Comparison of ENCODE assay signal across 8 cellular contexts in the genomic region with DNA sequence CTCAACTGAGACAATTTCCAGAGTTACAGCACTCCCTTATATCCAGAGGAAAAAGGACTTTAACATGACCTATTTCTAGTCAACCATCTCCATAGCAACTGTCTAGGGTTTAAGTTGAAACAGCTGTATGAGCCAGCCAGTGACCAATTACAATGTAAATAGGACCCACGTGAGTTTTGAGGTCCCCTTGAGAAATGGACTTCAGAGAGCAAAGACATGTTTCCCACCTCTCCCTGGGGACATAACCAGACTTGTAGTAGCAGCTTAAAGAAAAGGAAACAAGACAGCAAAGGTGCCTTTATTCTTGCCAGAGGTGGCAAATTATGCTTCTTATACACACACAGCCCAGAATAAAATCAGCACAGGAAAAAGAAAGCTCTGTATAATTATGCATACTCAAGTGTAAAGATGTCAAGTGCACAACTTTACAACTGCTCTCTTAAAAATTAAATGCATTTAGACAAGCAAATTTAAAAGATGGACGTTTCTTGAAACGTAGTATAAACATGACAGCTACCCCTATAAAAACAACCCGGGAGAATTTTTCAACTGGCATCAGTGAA. TPM values are rescaled to one million over a fixed set of nuclear protein-coding genes. Genes with fewer than 3 reads are reported as not detected.
A peak's percentile ranks its signal among the peaks of the same experiment; 100 is the strongest.
DNase-seq lines count a peak whose midpoint lies in the region; ATAC-seq and TF ChIP-seq lines count a peak whose summit lies in the region.

No MANE protein-coding gene starts in this region.

- peak; percentile 2 for DNase-seq in COLO668 (lab: John Stamatoyannopoulos, UW; ENCODE audit: unreplicated experiment)
- DNase-seq in renal cortical epithelial cell (ENCODE audit: low read depth): peak; percentile 91
- DNase-seq in NCI-H1048 (lab: John Stamatoyannopoulos, UW): no peak
- no peak for DNase-seq in stimulated activated CD4-positive, alpha-beta T cell treated with anti-CD3 and anti-CD28 coated beads, Interleukin-2, amount 100 ng/mL, for 24 hours
- no peak for DNase-seq in naive thymus-derived CD8-positive, alpha-beta T cell

- peaks cover 22% of the 10 kb centered on the region for H3K4me1 Mint-ChIP-seq in brain
- H3K4me1 Mint-ChIP-seq in naive thymus-derived CD8-positive, alpha-beta T cell: peaks cover 7 to 15% (median 11%) of the 10 kb centered on the region in 4 donors

- POLR2A ChIA-PET in naive thymus-derived CD8-positive, alpha-beta T cell (lab: Charles Lee): no interaction called here

- peak overlapping the region in 2 of 5 experiments; percentile 48 to 60 for H3K4me3 Mint-ChIP-seq in brain
- no peak overlapping the region for H3K4me3 Mint-ChIP-seq in naive thymus-derived CD8-positive, alpha-beta T cell

- TF ChIP-seq CTCF in brain (conservative IDR thresholded peaks at IDR 0.05): no peak

- peaks cover 0 to 10% (median 3%) of the 10 kb centered on the region in 5 experiments for H3K9me3 Mint-ChIP-seq in brain
- H3K9me3 Mint-ChIP-seq in naive thymus-derived CD8-positive, alpha-beta T cell: no peaks in the 10 kb centered on the region

- H3K36me3 Mint-ChIP-seq in brain: peaks cover 8% of the 10 kb centered on the region
- H3K36me3 Mint-ChIP-seq in naive thymus-derived CD8-positive, alpha-beta T cell: peaks cover 4 to 19% (median 13%) of the 10 kb centered on the region in 3 donors

- peak; percentile 86 for ATAC-seq in GM19438 (IDR thresholded peaks at IDR 0.05; ENCODE audit: low read depth, unreplicated experiment)
- peak; percentile 94 for ATAC-seq in HG03378 (IDR thresholded peaks at IDR 0.05; ENCODE audit: unreplicated experiment)
- ATAC-seq in naive thymus-derived CD8-positive, alpha-beta T cell: no peak

- peak overlapping the region in 3 of 5 experiments; percentile 62 to 92 (median 85) for H3K27ac Mint-ChIP-seq in brain
- peak overlapping the region in 3 of 10 donors; percentile 14 to 47 (median 15) for H3K27ac Mint-ChIP-seq in naive thymus-derived CD8-positive, alpha-beta T cell

- H3K27me3 Mint-ChIP-seq in brain: no peaks in the 10 kb centered on the region
- H3K27me3 Mint-ChIP-seq in naive thymus-derived CD8-positive, alpha-beta T cell: no peaks in the 10 kb centered on the region

RNA-seq across cellular contexts. Expression of a gene that starts 40.2 kb away (rescaled TPM):
- polyA plus RNA-seq in brain (ENCODE audit: insufficient read depth, low read depth, low replicate concordance): 8.6 TPM
- 94.0 and 121 TPM in 2 replicates for total RNA-seq in renal cortical epithelial cell
- total RNA-seq in naive thymus-derived CD8-positive, alpha-beta T cell: 10 to 100 TPM; 13.7 to 14.2 TPM
- polyA plus RNA-seq in naive thymus-derived CD8-positive, alpha-beta T cell: 10 to 100 TPM; 23.4 to 36.4 (median 30.6) TPM

Comparison
In these comparisons a context has a peak if more than half of its experiments do, and no peak if none do; other contexts are left out.
1. DNase-seq: peak in COLO668 (single experiment) and renal cortical epithelial cell (single experiment); none in NCI-H1048 (single experiment), stimulated activated CD4-positive, alpha-beta T cell treated with anti-CD3 and anti-CD28 coated beads, Interleukin-2, amount 100 ng/mL, for 24 hours (0 of 2) and naive thymus-derived CD8-positive, alpha-beta T cell (0 of 10).
2. ATAC-seq: peak in GM19438 (single experiment) and HG03378 (single experiment); none in naive thymus-derived CD8-positive, alpha-beta T cell (0 of 2).